ENCODE assay signal across 19 cellular contexts in the genomic region with DNA sequence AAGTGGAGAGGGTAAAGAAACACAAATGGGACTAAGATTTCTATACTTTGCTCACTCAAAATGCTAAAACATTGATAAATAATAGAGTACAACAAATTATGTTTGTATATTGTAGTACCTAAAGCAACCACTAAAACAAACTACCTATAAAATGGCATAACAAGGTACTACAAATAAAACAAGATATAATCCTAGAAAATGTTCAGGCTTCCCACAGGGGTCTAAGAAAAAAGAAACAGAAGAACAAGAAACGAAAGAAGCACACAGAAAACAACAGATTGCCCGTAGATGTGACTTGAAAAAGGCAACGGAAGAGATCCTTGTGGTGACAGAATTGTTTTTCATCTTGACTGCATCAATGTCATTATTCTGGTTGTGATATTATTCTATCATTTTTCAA.
DNase-seq lines count a peak whose midpoint lies in the region; TF ChIP-seq lines count a peak whose summit lies in the region.
"Had no signal": no experiment of that assay in that cellular context is flagged by ENCODE, and none has a peak within 500 bp of the region (broad histone marks: within the 10 kb centered on the region; RNA-seq: fewer than 3 reads in every experiment).

No MANE protein-coding gene starts in this region.

- no peaks in the 10 kb centered on the region for H3K36me3 Mint-ChIP-seq in endothelial cell (ENCODE audit: low read depth, unreplicated experiment)

- no peak overlapping the region for H3K4me2 ChIP-seq in osteoblast (ENCODE audit: insufficient read depth, low read length)
- H3K4me2 ChIP-seq: BLaER1 treated with 17β-estradiol and CSF1 and Interleukin-3, amounts not matched to agents 10 nM and 100 nM had no signal

- peak; percentile 33 for DNase-seq in DMS53 (lab: John Stamatoyannopoulos, UW)
- no peak for DNase-seq in DMS53 treated with DMSO at 0.1 percent for 48 hours (lab: John Stamatoyannopoulos, UW; ENCODE audit: unreplicated experiment)
- peak; percentile 3 for DNase-seq in NAMALWA (ENCODE audit: low spot score)
- no peak for DNase-seq in endothelial cell (ENCODE audit: low spot score)
- no peak for DNase-seq in osteoblast (ENCODE audit: insufficient read length, low spot score, missing footprints)
- DNase-seq in globus pallidus (ENCODE audit: low spot score), result no peak
- no peak for DNase-seq in middle frontal gyrus (ENCODE audit: extremely low spot score, low spot score)
- DNase-seq in HAP-1 (ENCODE audit: low spot score in 2 of 2), result no peak
- DNase-seq: 8988T; DMS153; KBM-7; NCI-H1105; NCI-H1694 treated with DMSO at 0.1 percent for 48 hours; NCI-H345; NCI-H526 treated with DMSO at 0.1 percent for 48 hours; NK-92 treated with Interleukin-12 subunit alpha and Interleukin-12 subunit beta, amount 100 ng/mL, for 24 hours had no signal

- TF ChIP-seq CTCF in endothelial cell (IDR thresholded peaks at IDR 0.05; ENCODE audit: unreplicated experiment), result peak; percentile 70
- peak; percentile 5 for TF ChIP-seq CTCF in osteoblast (IDR thresholded peaks at IDR 0.05; ENCODE audit: extremely low read depth, low read depth, low read length)

- no peak overlapping the region for H3K4me3 Mint-ChIP-seq in endothelial cell (ENCODE audit: unreplicated experiment)

- no peak overlapping the region for H3K27ac Mint-ChIP-seq in endothelial cell (ENCODE audit: unreplicated experiment)

- H3K4me1 ChIP-seq in osteoblast (ENCODE audit: insufficient read depth, low read length) (no peaks in the 10 kb centered on the region), HAP-1 (no peaks in the 10 kb centered on the region)
- H3K4me1 ChIP-seq: BLaER1 treated with 17β-estradiol and CSF1 and Interleukin-3, amounts not matched to agents 10 nM and 100 nM had no signal

- H4K20me1 ChIP-seq in osteoblast (ENCODE audit: insufficient read depth, low read length), result no peaks in the 10 kb centered on the region
- H4K20me1 ChIP-seq: BLaER1 treated with 17β-estradiol and CSF1 and Interleukin-3, amounts not matched to agents 10 nM and 100 nM had no signal

- H3K27me3 ChIP-seq in osteoblast (ENCODE audit: insufficient read depth, low read length), result no peaks in the 10 kb centered on the region
- no peaks in the 10 kb centered on the region for H3K27me3 ChIP-seq in HAP-1 (ENCODE audit: low read depth)
- H3K27me3 ChIP-seq: BLaER1 treated with 17β-estradiol and CSF1 and Interleukin-3, amounts not matched to agents 10 nM and 100 nM had no signal

- H3K27me3 Mint-ChIP-seq in endothelial cell (ENCODE audit: unreplicated experiment), result no peaks in the 10 kb centered on the region

- no peak overlapping the region for H3K27ac ChIP-seq in osteoblast (ENCODE audit: low read depth, low read length)
- H3K27ac ChIP-seq: BLaER1 treated with 17β-estradiol and CSF1 and Interleukin-3, amounts not matched to agents 10 nM and 100 nM; HL-60 had no signal

- H3K9me3 Mint-ChIP-seq in endothelial cell (ENCODE audit: unreplicated experiment), result no peaks in the 10 kb centered on the region

- no peak overlapping the region for H2AFZ ChIP-seq in osteoblast (ENCODE audit: low read length)

- no peaks in the 10 kb centered on the region for H3K4me1 Mint-ChIP-seq in endothelial cell (ENCODE audit: unreplicated experiment)

- H3K4me3 ChIP-seq in osteoblast (ENCODE audit: insufficient read depth, low read length) (no peak overlapping the region), HAP-1 (no peak overlapping the region)
- H3K4me3 ChIP-seq: BLaER1 treated with 17β-estradiol and CSF1 and Interleukin-3, amounts not matched to agents 10 nM and 100 nM; GM12878 had no signal

- H3K79me2 ChIP-seq in osteoblast (ENCODE audit: insufficient read depth, low read length), result no peaks in the 10 kb centered on the region

- in situ Hi-C loops in HAP-1 (cut with MboI; ENCODE audit: low sequenced_read_pairs), result no loop called here

- H3K9me3 ChIP-seq in osteoblast (ENCODE audit: low read depth, low read length), result no peaks in the 10 kb centered on the region
- no peaks in the 10 kb centered on the region for H3K9me3 ChIP-seq in HAP-1

- H3K36me3 ChIP-seq in osteoblast (ENCODE audit: insufficient read depth, low read length) (no peaks in the 10 kb centered on the region), HAP-1 (replicated peaks) (no peaks in the 10 kb centered on the region)
- H3K36me3 ChIP-seq: BLaER1 treated with 17β-estradiol and CSF1 and Interleukin-3, amounts not matched to agents 10 nM and 100 nM had no signal

Comparison
In these comparisons a context has a peak if more than half of its experiments do, and no peak if none do; other contexts are left out.
1. DNase-seq: peak in DMS53 (single experiment) and NAMALWA (single experiment); none in DMS53 treated with DMSO at 0.1 percent for 48 hours (single experiment), endothelial cell (single experiment), osteoblast (single experiment), globus pallidus (single experiment), middle frontal gyrus (single experiment) and HAP-1 (0 of 2).